1 cellular context compared by ENCODE assay signal in genomic region chr3:72448858-72449257, GRCh38.
TF ChIP-seq lines count a peak whose summit lies in the region.

No MANE protein-coding gene starts in this region.

TF ChIP-seq in K562, 482 proteins besides CTCF, POLR2A, EP300 and RAD21 (continues in another document):
- TF ChIP-seq FOXK2 (conservative IDR thresholded peaks at IDR 0.05 in 1 of 2, IDR thresholded peaks at IDR 0.05 in 1 of 2; ENCODE audit: low read depth in 2 of 2) (no peak), SMARCA4 (IDR thresholded peaks at IDR 0.05) (peak; percentile 88), ZNF318 (IDR thresholded peaks at IDR 0.05; ENCODE audit: borderline replicate concordance in 1 of 2, low read depth in 1 of 2) (peak in 1 of 2 experiments; percentile 27; a peak in 1 of 4 replicates), HDAC1 (IDR thresholded peaks at IDR 0.05) (peak in 1 of 2 experiments; percentile 50; a peak in 1 of 4 replicates), ATF3 (IDR thresholded peaks at IDR 0.05) (peak; percentile 95), ATF3 (CRISPR knock-in tag; conservative IDR thresholded peaks at IDR 0.05) (peak; percentile 75; the same call in 1 of the 2 replicates), LCOR (CRISPR knock-in tag; IDR thresholded peaks at IDR 0.05) (peak; percentile 52; the same call in 1 of the 2 replicates), SREBF1 (IDR thresholded peaks at IDR 0.05; ENCODE audit: borderline replicate concordance, low read depth, low read length) (no peak), TRIM25 (IDR thresholded peaks at IDR 0.05; ENCODE audit: borderline replicate concordance) (no peak), ZNF398 (CRISPR knock-in tag; IDR thresholded peaks at IDR 0.05) (no peak), CBFA2T2 (conservative IDR thresholded peaks at IDR 0.05) (peak; percentile 70), TEAD4 (IDR thresholded peaks at IDR 0.05; ENCODE audit: low read length) (peak; percentile 89), TEAD4 (CRISPR knock-in tag; IDR thresholded peaks at IDR 0.05; ENCODE audit: borderline replicate concordance) (no peak), CBX3 (IDR thresholded peaks at IDR 0.05; ENCODE audit: borderline replicate concordance in 1 of 2, low read length in 2 of 2) (peak in 1 of 2 experiments; percentile 68; a peak in 2 of 3 replicates), TAF1 (IDR thresholded peaks at IDR 0.05; ENCODE audit: control insufficient read depth, extremely low read depth, insufficient read depth, low read length, severe bottlenecking) (no peak), SIN3A (IDR thresholded peaks at IDR 0.05; ENCODE audit: borderline replicate concordance in 2 of 2, control insufficient read depth in 1 of 2, low read depth in 2 of 2, low read length in 2 of 2) (no peak), PBX2 (CRISPR knock-in tag; IDR thresholded peaks at IDR 0.05; ENCODE audit: low read depth) (no peak), PBX2 (tag; conservative IDR thresholded peaks at IDR 0.05; ENCODE audit: low read depth) (peak; percentile 54), KDM1A (IDR thresholded peaks at IDR 0.05) (peak; percentile 13 to 48; a peak in 3 of 4 replicates), ZKSCAN1 (IDR thresholded peaks at IDR 0.05; ENCODE audit: low read depth, low read length) (no peak), HIVEP1 (CRISPR knock-in tag; IDR thresholded peaks at IDR 0.05) (no peak), TCF7 (IDR thresholded peaks at IDR 0.05; ENCODE audit: borderline replicate concordance) (no peak), SPI1 (IDR thresholded peaks at IDR 0.05; ENCODE audit: borderline replicate concordance, low read depth, low read length) (no peak), VEZF1 (CRISPR knock-in tag; IDR thresholded peaks at IDR 0.05) (0 out of 2 replicates have a peak, but pooled peaks have one; percentile 27), ZBTB11 (CRISPR knock-in tag; IDR thresholded peaks at IDR 0.05) (0 out of 6 replicates have a peak, but pooled peaks of 1 of the 3 experiments have one; percentile 45), STAT5A (IDR thresholded peaks at IDR 0.05; ENCODE audit: borderline replicate concordance, low read length) (peak; percentile 66), ATF7 (IDR thresholded peaks at IDR 0.05) (0 out of 2 replicates have a peak, but pooled peaks have one; percentile 42), NR0B1 (IDR thresholded peaks at IDR 0.05; ENCODE audit: partially characterized antibody) (no peak), ARID1B (IDR thresholded peaks at IDR 0.05) (peak; percentile 91), MYNN (IDR thresholded peaks at IDR 0.05) (0 out of 2 replicates have a peak, but pooled peaks have one; percentile 27), MYNN (CRISPR knock-in tag; IDR thresholded peaks at IDR 0.05) (no peak), CREM (IDR thresholded peaks at IDR 0.05; ENCODE audit: low read depth) (peak; percentile 47; the same call in 1 of the 2 replicates), NR4A1 (CRISPR knock-in tag; IDR thresholded peaks at IDR 0.05) (no peak), NR4A1 (tag; IDR thresholded peaks at IDR 0.05) (no peak), CBFA2T3 (IDR thresholded peaks at IDR 0.05) (peak; percentile 87), ZNF431 (CRISPR knock-in tag; IDR thresholded peaks at IDR 0.05) (no peak), HDAC6 (IDR thresholded peaks at IDR 0.05; ENCODE audit: low read depth, low read length) (no peak), SMARCA5 (IDR thresholded peaks at IDR 0.05) (no peak), NCOR1 (IDR thresholded peaks at IDR 0.05) (peak; percentile 81)
